In genomic region chr11:10303558-10304363, GRCh38 we compare ENCODE assay signal across 8 cellular contexts. TPM values are rescaled to one million over a fixed set of nuclear protein-coding genes. Genes with fewer than 3 reads are reported as not detected.
DNase-seq lines count a peak whose midpoint lies in the region; ATAC-seq, FAIRE-seq and TF ChIP-seq lines count a peak whose summit lies in the region.
"Had no signal": no experiment of that assay in that cellular context is flagged by ENCODE, and none has a peak within 500 bp of the region (broad histone marks: within the 10 kb centered on the region; RNA-seq: fewer than 3 reads in every experiment).

No MANE protein-coding gene starts in this region.

- TF ChIP-seq CTCF in GM06990 (IDR thresholded peaks at IDR 0.05; ENCODE audit: insufficient read depth, low read length, poor library complexity, severe bottlenecking) = no peak
- no peak for TF ChIP-seq CTCF in esophagus squamous epithelium (IDR thresholded peaks at IDR 0.05)

- peaks cover 35% of the 10 kb centered on the region for H3K4me1 Mint-ChIP-seq in activated CD4-positive, alpha-beta memory T cell treated with anti-CD3 and anti-CD28 coated beads for 36 hours (ENCODE audit: low read depth)
- peaks cover 42 to 63% (median 48%) of the 10 kb centered on the region in 3 donors for H3K4me1 Mint-ChIP-seq in naive B cell

- H3K4me1 ChIP-seq in esophagus squamous epithelium = peaks cover 21 to 67% (median 34%) of the 10 kb centered on the region in 3 donors

- POLR2A ChIA-PET in activated CD4-positive, alpha-beta memory T cell treated with anti-CD3 and anti-CD28 coated beads for 36 hours (lab: Charles Lee) = interaction anchor here (0.6 to 3.5 kb wide), 4 partner anchors 9 to 844 kb away, joined by 3 to 18 read pairs (median 4); no protein-coding TSS in a partner anchor

- H3K27me3 ChIP-seq in GM06990 (replicated peaks; ENCODE audit: control insufficient read depth, insufficient read depth, low read length) (peaks cover 8% of the 10 kb centered on the region), esophagus squamous epithelium (peaks cover 0 to 14% (median 0%) of the 10 kb centered on the region in 4 donors)

- peak overlapping the region; percentile 89 for H3K4me3 Mint-ChIP-seq in activated CD4-positive, alpha-beta memory T cell treated with anti-CD3 and anti-CD28 coated beads for 36 hours
- H3K4me3 Mint-ChIP-seq in naive B cell = peak overlapping the region; percentile 89 to 100 (median 98)

- no peak for FAIRE-seq in GM19239 (lab: Jason Lieb, UNC)
- FAIRE-seq: colon had no signal

- H3K27me3 Mint-ChIP-seq in activated CD4-positive, alpha-beta memory T cell treated with anti-CD3 and anti-CD28 coated beads for 36 hours = peaks cover 42% of the 10 kb centered on the region
- H3K27me3 Mint-ChIP-seq in naive B cell = peaks cover 6 to 21% (median 16%) of the 10 kb centered on the region in 3 donors

- 4 to 11% methylated on average over 14 to 18 of the region's 29 CpGs for WGBS in esophagus squamous epithelium, 2 donors

- no peaks in the 10 kb centered on the region for H3K9me3 ChIP-seq in esophagus squamous epithelium

- TF ChIP-seq POLR2A in esophagus squamous epithelium (IDR thresholded peaks at IDR 0.05) = peak in 1 of 4 donors; percentile 48

- H3K27ac Mint-ChIP-seq in activated CD4-positive, alpha-beta memory T cell treated with anti-CD3 and anti-CD28 coated beads for 36 hours = peak overlapping the region; percentile 6
- H3K27ac Mint-ChIP-seq in naive B cell = peak overlapping the region in 3 of 6 donors; percentile 78 to 93 (median 92)

- ATAC-seq in naive B cell (ENCODE audit: low read depth in 2 of 2) (peak; percentile 14 to 20), HG02870 (IDR thresholded peaks at IDR 0.05; ENCODE audit: unreplicated experiment) (no peak)

- no peaks in the 10 kb centered on the region for H3K9me3 Mint-ChIP-seq in activated CD4-positive, alpha-beta memory T cell treated with anti-CD3 and anti-CD28 coated beads for 36 hours
- no peaks in the 10 kb centered on the region for H3K9me3 Mint-ChIP-seq in naive B cell

- CTCF ChIA-PET in activated CD4-positive, alpha-beta memory T cell treated with anti-CD3 and anti-CD28 coated beads for 36 hours (lab: Charles Lee) = interaction anchor here (0.7 to 4.7 kb wide), 18 partner anchors 7 to 691 kb away, joined by 3 to 58 read pairs (median 4); no protein-coding TSS in a partner anchor

- peaks cover 2% of the 10 kb centered on the region for H3K36me3 Mint-ChIP-seq in activated CD4-positive, alpha-beta memory T cell treated with anti-CD3 and anti-CD28 coated beads for 36 hours
- no peaks in the 10 kb centered on the region for H3K36me3 Mint-ChIP-seq in naive B cell

- no peak for DNase-seq in GM06990 (ENCODE audit: extremely low read depth, insufficient read length)
- peak; percentile 46 for DNase-seq in MV-4-11 (lab: John Stamatoyannopoulos, UW)
- peak; percentile 47 for DNase-seq in activated CD4-positive, alpha-beta memory T cell treated with anti-CD3 and anti-CD28 coated beads for 36 hours
- no peak for DNase-seq in esophagus squamous epithelium (lab: John Stamatoyannopoulos, UW)
- peak; percentile 44 for DNase-seq in naive B cell
- no peak for DNase-seq in GM19239 (ENCODE audit: insufficient read length, low spot score)

- intact Hi-C loops in activated CD4-positive, alpha-beta memory T cell treated with anti-CD3 and anti-CD28 coated beads for 36 hours (cut with micrococcal nuclease) = loop anchor here (1.0 to 10.0 kb wide), 3 partner anchors 7 to 1619 kb away; partner anchors contain the start of genes RPL27A, TRIM66 and WEE1
- intact Hi-C loops in esophagus squamous epithelium (cut with DNase I) = loop anchor here (10.0 kb wide), 1 partner anchor 319 kb away; no protein-coding TSS in a partner anchor

- H3K36me3 ChIP-seq in GM06990 (ENCODE audit: control insufficient read depth, insufficient read depth, low read length) (no peaks in the 10 kb centered on the region), esophagus squamous epithelium (no peaks in the 10 kb centered on the region)

- H3K27ac ChIP-seq in esophagus squamous epithelium = peak overlapping the region; percentile 86 to 96 (median 92)

- H3K4me3 ChIP-seq in GM06990 (replicated peaks; ENCODE audit: low read depth, low read length) = peak overlapping the region; percentile 75
- peak overlapping the region; percentile 61 to 84 (median 78) for H3K4me3 ChIP-seq in esophagus squamous epithelium

RNA-seq across cellular contexts. Expression of gene ADM, which starts 1.1 kb away (rescaled TPM):
- total RNA-seq in activated CD4-positive, alpha-beta memory T cell treated with anti-CD3 and anti-CD28 coated beads for 36 hours = 1 to 10 TPM; 3.0 to 3.5 TPM
- 10 to 100 TPM; 14.3 to 69.6 (median 57.7) TPM for total RNA-seq in esophagus squamous epithelium
- polyA plus RNA-seq in naive B cell (ENCODE audit: low read depth in 6 of 6) = 1 to 10 TPM in 1 of 6 donors, under 1 TPM in 1, not detected in 4; 0.19 to 1.9 TPM

RNA-seq across cellular contexts. Expression of gene SBF2, which starts 9.7 kb away (rescaled TPM):
- 1 to 10 TPM; 7.0 to 7.1 TPM for total RNA-seq in activated CD4-positive, alpha-beta memory T cell treated with anti-CD3 and anti-CD28 coated beads for 36 hours
- 10 to 100 TPM; 20.6 to 48.6 (median 26.0) TPM for total RNA-seq in esophagus squamous epithelium
- 1 to 10 TPM; 2.4 to 8.5 (median 3.1) TPM for polyA plus RNA-seq in naive B cell (ENCODE audit: low read depth in 6 of 6)

Comparison
In these comparisons a context has a peak if more than half of its experiments do, and no peak if none do; other contexts are left out.
1. DNase-seq: peak in MV-4-11 (single experiment), activated CD4-positive, alpha-beta memory T cell treated with anti-CD3 and anti-CD28 coated beads for 36 hours (single experiment) and naive B cell (single experiment); none in GM06990 (single experiment), esophagus squamous epithelium (single experiment) and GM19239 (single experiment).